In genomic region chr6:39882567-39882953, GRCh38 we compare ENCODE assay signal across 13 cellular contexts. TPM values are rescaled to one million over a fixed set of nuclear protein-coding genes. Genes with fewer than 3 reads are reported as not detected.
A peak's percentile ranks its signal among the peaks of the same experiment; 100 is the strongest.
DNase-seq lines count a peak whose midpoint lies in the region; ATAC-seq and TF ChIP-seq lines count a peak whose summit lies in the region.
"Had no signal": no experiment of that assay in that cellular context is flagged by ENCODE, and none has a peak within 500 bp of the region (broad histone marks: within the 10 kb centered on the region; RNA-seq: fewer than 3 reads in every experiment).

No MANE protein-coding gene starts in this region.

- H2AFZ ChIP-seq in neuronal stem cell (ENCODE audit: low read length), result no peak overlapping the region

- no peak overlapping the region for H3K4me2 ChIP-seq in neuronal stem cell (ENCODE audit: insufficient read depth, low read length, poor library complexity, severe bottlenecking)
- H3K4me2 ChIP-seq: A549 had no signal

- peak; percentile 24 for DNase-seq in activated effector memory CD4-positive, alpha-beta T cell treated with anti-CD3 and anti-CD28 coated beads, Interleukin-2, amount 50 U/mL, for 16 hours
- DNase-seq in activated effector memory CD4-positive, alpha-beta T cell treated with Interleukin-2 at 50 U/mL for 16 hours, result no peak
- DNase-seq in fibroblast of pulmonary artery (ENCODE audit: low read depth) (peak; percentile 98), neuronal stem cell (ENCODE audit: low spot score) (no peak), vagina (ENCODE audit: extremely low spot score in 2 of 2) (no peak), immature natural killer cell (no peak), SIG-M5 treated with dmso at 0.1 percent for 504 hours (lab: John Stamatoyannopoulos, UW; ENCODE audit: unreplicated experiment) (no peak)
- no peak for DNase-seq in effector memory CD8-positive, alpha-beta T cell
- DNase-seq: activated CD4-positive, alpha-beta T cell treated with anti-CD3 and anti-CD28 coated beads, Interleukin-2, amount 50 U/mL, for 1 hour; cortex of kidney; naive thymus-derived CD8-positive, alpha-beta T cell; NCI-H2081 had no signal

- intact Hi-C loops in vagina (cut with DNase I), result no loop called here

- H3K4me1 ChIP-seq in neuronal stem cell (ENCODE audit: control insufficient read depth in 2 of 2, insufficient read depth in 1 of 2, low read depth in 1 of 2, low read length in 2 of 2), result peaks cover 0 to 7% of the 10 kb centered on the region in 2 donors
- peaks cover 24% of the 10 kb centered on the region for H3K4me1 ChIP-seq in vagina
- H3K4me1 ChIP-seq: A549 had no signal

- H3K4me1 Mint-ChIP-seq in immature natural killer cell, result no peaks in the 10 kb centered on the region
- H3K4me1 Mint-ChIP-seq in effector memory CD8-positive, alpha-beta T cell (ENCODE audit: low read depth in 2 of 2), result no peaks in the 10 kb centered on the region
- H3K4me1 Mint-ChIP-seq: naive thymus-derived CD8-positive, alpha-beta T cell had no signal

- no peak overlapping the region for H2BK15ac ChIP-seq in neuronal stem cell (ENCODE audit: low read length)

- H3K4me3 Mint-ChIP-seq in immature natural killer cell, result no peak overlapping the region
- no peak overlapping the region for H3K4me3 Mint-ChIP-seq in effector memory CD8-positive, alpha-beta T cell
- H3K4me3 Mint-ChIP-seq: naive thymus-derived CD8-positive, alpha-beta T cell had no signal

- no peak for TF ChIP-seq POLR2A in vagina (IDR thresholded peaks at IDR 0.05)

- H3K27ac ChIP-seq in neuronal stem cell (replicated peaks; ENCODE audit: low read length) (no peak overlapping the region), vagina (peak overlapping the region; percentile 50)
- H3K27ac ChIP-seq: A549 had no signal

- H3K27ac Mint-ChIP-seq in immature natural killer cell, result no peak overlapping the region
- no peak overlapping the region for H3K27ac Mint-ChIP-seq in effector memory CD8-positive, alpha-beta T cell
- H3K27ac Mint-ChIP-seq: naive thymus-derived CD8-positive, alpha-beta T cell had no signal

- no peak overlapping the region for H2BK12ac ChIP-seq in neuronal stem cell (ENCODE audit: low read length)

- H3K9ac ChIP-seq in neuronal stem cell (ENCODE audit: low read depth, low read length, poor library complexity), result no peak overlapping the region

- H3K14ac ChIP-seq in neuronal stem cell (ENCODE audit: low read length), result no peak overlapping the region

- H3K9me3 ChIP-seq in neuronal stem cell (replicated peaks in 1 of 2; ENCODE audit: control insufficient read depth in 2 of 2, insufficient read depth in 1 of 2, low read depth in 1 of 2, low read length in 2 of 2) (no peaks in the 10 kb centered on the region), vagina (no peaks in the 10 kb centered on the region)
- H3K9me3 ChIP-seq: A549 had no signal

- H2BK5ac ChIP-seq in neuronal stem cell (ENCODE audit: low read length), result no peak overlapping the region

- H3K23ac ChIP-seq in neuronal stem cell (ENCODE audit: low read depth, low read length, poor library complexity), result no peak overlapping the region

- no peaks in the 10 kb centered on the region for H3K79me1 ChIP-seq in neuronal stem cell (ENCODE audit: low read depth, low read length)

- H4K91ac ChIP-seq in neuronal stem cell (ENCODE audit: low read depth, low read length, poor library complexity), result no peak overlapping the region

- H4K8ac ChIP-seq in neuronal stem cell (ENCODE audit: low read depth, low read length), result no peak overlapping the region

- no peak for TF ChIP-seq CTCF in fibroblast of pulmonary artery (IDR thresholded peaks at IDR 0.05; ENCODE audit: low read length, missing control alignments)
- no peak for TF ChIP-seq CTCF in vagina (IDR thresholded peaks at IDR 0.05)

- no peaks in the 10 kb centered on the region for H3K36me3 ChIP-seq in neuronal stem cell (replicated peaks in 1 of 2; ENCODE audit: control insufficient read depth in 2 of 2, insufficient read depth in 2 of 2, low read length in 2 of 2)
- peaks cover 0 to 19% of the 10 kb centered on the region in 2 donors for H3K36me3 ChIP-seq in vagina

- H2AK5ac ChIP-seq in neuronal stem cell (ENCODE audit: low read depth, low read length), result no peak overlapping the region

- no peaks in the 10 kb centered on the region for H3K36me3 Mint-ChIP-seq in immature natural killer cell
- H3K36me3 Mint-ChIP-seq in effector memory CD8-positive, alpha-beta T cell (ENCODE audit: insufficient read depth), result peaks cover 2% of the 10 kb centered on the region
- H3K36me3 Mint-ChIP-seq: naive thymus-derived CD8-positive, alpha-beta T cell had no signal

- peaks cover 2 to 8% (median 4%) of the 10 kb centered on the region in 3 donors for H3K27me3 Mint-ChIP-seq in immature natural killer cell (ENCODE audit: low read depth in 3 of 3)
- peaks cover 38 to 42% of the 10 kb centered on the region in 2 donors for H3K27me3 Mint-ChIP-seq in effector memory CD8-positive, alpha-beta T cell

- peaks cover 0 to 2% (median 0%) of the 10 kb centered on the region in 6 donors for H3K9me3 Mint-ChIP-seq in immature natural killer cell
- no peaks in the 10 kb centered on the region for H3K9me3 Mint-ChIP-seq in effector memory CD8-positive, alpha-beta T cell
- H3K9me3 Mint-ChIP-seq: naive thymus-derived CD8-positive, alpha-beta T cell had no signal

- peak overlapping the region; percentile 9 for H3K18ac ChIP-seq in neuronal stem cell (ENCODE audit: low read length)

- H3K4me3 ChIP-seq in fibroblast of pulmonary artery (replicated peaks; ENCODE audit: low read depth, low read length), result peak overlapping the region; percentile 27
- no peak overlapping the region for H3K4me3 ChIP-seq in neuronal stem cell (ENCODE audit: low read length in 2 of 2)
- no peak overlapping the region for H3K4me3 ChIP-seq in vagina
- H3K4me3 ChIP-seq: A549 had no signal

- no peak overlapping the region for H3K4ac ChIP-seq in neuronal stem cell (ENCODE audit: low read length)

- H2BK120ac ChIP-seq in neuronal stem cell (ENCODE audit: low read depth, low read length), result no peak overlapping the region

- no peak for ATAC-seq in effector memory CD8-positive, alpha-beta T cell (replicated peaks)
- ATAC-seq: A549; naive thymus-derived CD8-positive, alpha-beta T cell had no signal

- peaks cover 0 to 5% (median 0%) of the 10 kb centered on the region in 3 experiments for H3K27me3 ChIP-seq in neuronal stem cell (ENCODE audit: control insufficient read depth in 3 of 3, insufficient read depth in 3 of 3, low read depth in 1 of 3, low read length in 3 of 3)
- no peaks in the 10 kb centered on the region for H3K27me3 ChIP-seq in vagina

- WGBS in neuronal stem cell (ENCODE audit: extremely low coverage in 2 of 2, insufficient read length in 2 of 2, insufficient replicate concordance in 1 of 2), 2 donors, result no CpG with 5 or more reads among the region's 8 CpGs

RNA-seq across cellular contexts. Expression of gene MOCS1, which starts 51.7 kb away (rescaled TPM):
- 9.8 TPM for polyA plus RNA-seq in neuronal stem cell (2013, experiment 1 of 2)
- 10.0 TPM for polyA plus RNA-seq in neuronal stem cell (2013, experiment 2 of 2)
- total RNA-seq in vagina, result 14.7 TPM
- under 1 TPM; 0.39 to 0.93 (median 0.59) TPM for polyA plus RNA-seq in immature natural killer cell

Comparison
In these comparisons a context has a peak if more than half of its experiments do, and no peak if none do; other contexts are left out.
1. DNase-seq: peak in activated effector memory CD4-positive, alpha-beta T cell treated with anti-CD3 and anti-CD28 coated beads, Interleukin-2, amount 50 U/mL, for 16 hours (single experiment) and fibroblast of pulmonary artery (single experiment); none in activated effector memory CD4-positive, alpha-beta T cell treated with Interleukin-2 at 50 U/mL for 16 hours (single experiment), neuronal stem cell (single experiment), vagina (0 of 2), immature natural killer cell (0 of 3), effector memory CD8-positive, alpha-beta T cell (0 of 3) and SIG-M5 treated with dmso at 0.1 percent for 504 hours (single experiment).